Comparison of ENCODE assay signal across 1 cellular context in genomic region chr16:31074073-31074813, GRCh38.
A peak's percentile ranks its signal among the peaks of the same experiment; 100 is the strongest.
TF ChIP-seq lines count a peak whose summit lies in the region.

Gene ZNF646, plus strand, starts transcription at chr16:31074422. Its CDS starts 1,903 bp downstream, at chr16:31076325.
Gene ZNF668, minus strand, starts transcription at chr16:31074240. Its CDS starts 9,781 bp downstream, at chr16:31064459.

TF ChIP-seq in HepG2, 621 proteins besides CTCF, POLR2A, EP300 and RAD21 (continued from another document and continues in another):
- TF ChIP-seq ZNF724P (CRISPR knock-in tag; IDR thresholded peaks at IDR 0.05; ENCODE audit: borderline replicate concordance) (peak; percentile 71; the same call in 1 of the 2 replicates), WIZ (CRISPR knock-in tag; IDR thresholded peaks at IDR 0.05) (no peak), MBD4 (IDR thresholded peaks at IDR 0.05; ENCODE audit: borderline replicate concordance, low read length) (no peak), STAG1 (CRISPR knock-in tag; IDR thresholded peaks at IDR 0.05) (peak; percentile 30), TCF7 (IDR thresholded peaks at IDR 0.05; ENCODE audit: low read depth) (no peak), RFXANK (CRISPR knock-in tag; IDR thresholded peaks at IDR 0.05) (0 out of 2 replicates have a peak, but pooled peaks have one; percentile 21), SNAI1 (CRISPR knock-in tag; IDR thresholded peaks at IDR 0.05; ENCODE audit: borderline replicate concordance) (no peak), ZNF275 (CRISPR knock-in tag; IDR thresholded peaks at IDR 0.05; ENCODE audit: borderline replicate concordance) (no peak), HMG20A (CRISPR knock-in tag; IDR thresholded peaks at IDR 0.05; ENCODE audit: borderline replicate concordance) (0 out of 2 replicates have a peak, but pooled peaks have one; percentile 31), ZBTB10 (CRISPR knock-in tag; IDR thresholded peaks at IDR 0.05; ENCODE audit: borderline replicate concordance) (peak; percentile 26; the same call in 1 of the 2 replicates), ZBTB44 (CRISPR knock-in tag; IDR thresholded peaks at IDR 0.05) (peak; percentile 15; the same call in 1 of the 2 replicates), HMGXB4 (CRISPR knock-in tag; IDR thresholded peaks at IDR 0.05; ENCODE audit: borderline replicate concordance in 1 of 2, low read depth in 1 of 2) (peak; percentile 63 to 67; a peak in 2 of 4 replicates), ZNF709 (CRISPR knock-in tag; IDR thresholded peaks at IDR 0.05) (no peak), PRDM10 (CRISPR knock-in tag; IDR thresholded peaks at IDR 0.05; ENCODE audit: low read depth) (no peak; the same call in 1 of the 2 replicates), ARID5B (CRISPR knock-in tag; IDR thresholded peaks at IDR 0.05) (peak; percentile 47), HNRNPK (IDR thresholded peaks at IDR 0.05; ENCODE audit: low read depth, low read length, poor library complexity, severe bottlenecking) (peak; percentile 90), SIN3B (IDR thresholded peaks at IDR 0.05; ENCODE audit: low read length) (peak; percentile 85), ZMYM2 (CRISPR knock-in tag; IDR thresholded peaks at IDR 0.05) (no peak), ZNF10 (CRISPR knock-in tag; IDR thresholded peaks at IDR 0.05; ENCODE audit: borderline replicate concordance, low read depth) (no peak), TCF12 (IDR thresholded peaks at IDR 0.05) (no peak), TCF12 (CRISPR knock-in tag; IDR thresholded peaks at IDR 0.05) (0 out of 2 replicates have a peak, but pooled peaks have one; percentile 31), ZNF891 (CRISPR knock-in tag; IDR thresholded peaks at IDR 0.05) (no peak), NFRKB (IDR thresholded peaks at IDR 0.05) (no peak), SP5 (CRISPR knock-in tag; IDR thresholded peaks at IDR 0.05; ENCODE audit: borderline replicate concordance, low read depth) (peak; percentile 91), NFE2L2 (IDR thresholded peaks at IDR 0.05; ENCODE audit: low read length) (no peak), ZNF30 (CRISPR knock-in tag; IDR thresholded peaks at IDR 0.05) (no peak), MYC (CRISPR knock-in tag; IDR thresholded peaks at IDR 0.05; ENCODE audit: borderline replicate concordance) (peak; percentile 72), ZNF296 (CRISPR knock-in tag; conservative IDR thresholded peaks at IDR 0.05) (no peak), FOXJ3 (CRISPR knock-in tag; IDR thresholded peaks at IDR 0.05; ENCODE audit: borderline replicate concordance) (peak; percentile 73), ZNF160 (CRISPR knock-in tag; IDR thresholded peaks at IDR 0.05) (peak; percentile 37; the same call in 1 of the 2 replicates), ZNF34 (CRISPR knock-in tag; IDR thresholded peaks at IDR 0.05; ENCODE audit: borderline replicate concordance) (0 out of 2 replicates have a peak, but pooled peaks have one; percentile 95), BRF2 (CRISPR knock-in tag; IDR thresholded peaks at IDR 0.05) (no peak), ZNF788 (CRISPR knock-in tag; IDR thresholded peaks at IDR 0.05; ENCODE audit: borderline replicate concordance) (peak; percentile 62; the same call in 1 of the 2 replicates), SNAPC5 (CRISPR knock-in tag; IDR thresholded peaks at IDR 0.05; ENCODE audit: borderline replicate concordance) (peak; percentile 92; the same call in 1 of the 2 replicates), HNF4G (IDR thresholded peaks at IDR 0.05; ENCODE audit: borderline replicate concordance, low read depth, low read length) (peak; percentile 62; the same call in 1 of the 2 replicates), HNF4G (CRISPR knock-in tag; IDR thresholded peaks at IDR 0.05; ENCODE audit: borderline replicate concordance, low read depth) (no peak), ONECUT2 (CRISPR knock-in tag; IDR thresholded peaks at IDR 0.05) (no peak), IRF9 (CRISPR knock-in tag; IDR thresholded peaks at IDR 0.05; ENCODE audit: borderline replicate concordance) (no peak; the same call in 1 of the 2 replicates), IRF2 (CRISPR knock-in tag; IDR thresholded peaks at IDR 0.05) (peak; percentile 96), ZSCAN20 (CRISPR knock-in tag; IDR thresholded peaks at IDR 0.05; ENCODE audit: borderline replicate concordance) (peak; percentile 62; the same call in 1 of the 2 replicates), ZNF644 (CRISPR knock-in tag; IDR thresholded peaks at IDR 0.05; ENCODE audit: low read depth) (no peak), ZZZ3 (CRISPR knock-in tag; IDR thresholded peaks at IDR 0.05; ENCODE audit: borderline replicate concordance) (peak; percentile 84; the same call in 1 of the 2 replicates), NONO (IDR thresholded peaks at IDR 0.05) (no peak), NONO (CRISPR knock-in tag; conservative IDR thresholded peaks at IDR 0.05) (peak; percentile 79), ZNF557 (CRISPR knock-in tag; IDR thresholded peaks at IDR 0.05) (peak; percentile 46; the same call in 1 of the 2 replicates)
